Comparison of ENCODE assay signal across 1 cellular context in genomic region chr9:137607141-137607857, GRCh38.
TF ChIP-seq lines count a peak whose summit lies in the region.

No MANE protein-coding gene starts in this region.

TF ChIP-seq in HepG2, 621 proteins besides CTCF, POLR2A, EP300 and RAD21:
- TF ChIP-seq TEAD3 (CRISPR knock-in tag; optimal IDR thresholded peaks at IDR 0.05; ENCODE audit: borderline replicate concordance), result no peak
- TF ChIP-seq ZNF441 (CRISPR knock-in tag; IDR thresholded peaks at IDR 0.05; ENCODE audit: borderline replicate concordance), result no peak
- TF ChIP-seq ZNF687 (CRISPR knock-in tag; IDR thresholded peaks at IDR 0.05), result peak; percentile 41
- TF ChIP-seq ZNF335 (CRISPR knock-in tag; IDR thresholded peaks at IDR 0.05), result no peak
- TF ChIP-seq PTBP1 (IDR thresholded peaks at IDR 0.05; ENCODE audit: low read depth, low read length, poor library complexity, severe bottlenecking), result no peak
- no peak for TF ChIP-seq XRCC5 (optimal IDR thresholded peaks at IDR 0.05; ENCODE audit: low read length)
- TF ChIP-seq ZNF430 (CRISPR knock-in tag; IDR thresholded peaks at IDR 0.05), result 0 out of 2 replicates have a peak, but pooled peaks have one; percentile 35
- no peak for TF ChIP-seq TOE1 (CRISPR knock-in tag; IDR thresholded peaks at IDR 0.05)
- no peak for TF ChIP-seq MTA1 (CRISPR knock-in tag; IDR thresholded peaks at IDR 0.05; ENCODE audit: borderline replicate concordance)
- TF ChIP-seq TFAP4 (IDR thresholded peaks at IDR 0.05; ENCODE audit: borderline replicate concordance, low read depth), result peak; percentile 9; the same call in 1 of the 2 replicates
- peak; percentile 36; the same call in 1 of the 2 replicates for TF ChIP-seq ZNF501 (CRISPR knock-in tag; IDR thresholded peaks at IDR 0.05)
- TF ChIP-seq SAP130 (CRISPR knock-in tag; IDR thresholded peaks at IDR 0.05; ENCODE audit: low read depth), result peak; percentile 77
- no peak for TF ChIP-seq ZNF772 (CRISPR knock-in tag; IDR thresholded peaks at IDR 0.05)
- no peak for TF ChIP-seq NAIF1 (CRISPR knock-in tag; IDR thresholded peaks at IDR 0.05; ENCODE audit: borderline replicate concordance)
- TF ChIP-seq MAZ (IDR thresholded peaks at IDR 0.05; ENCODE audit: borderline replicate concordance, low read depth, low read length), result peak; percentile 20; the same call in 1 of the 2 replicates
- TF ChIP-seq MAZ (CRISPR knock-in tag; IDR thresholded peaks at IDR 0.05; ENCODE audit: low read depth), result no peak
- TF ChIP-seq ZNF652 (CRISPR knock-in tag; IDR thresholded peaks at IDR 0.05; ENCODE audit: borderline replicate concordance, low read depth), result peak; percentile 73
- TF ChIP-seq POLR2G (IDR thresholded peaks at IDR 0.05; ENCODE audit: low read depth, low read length), result no peak
- 0 out of 2 replicates have a peak, but pooled peaks have one; percentile 34 for TF ChIP-seq ZFX (CRISPR knock-in tag; IDR thresholded peaks at IDR 0.05; ENCODE audit: low read depth)
- 0 out of 2 replicates have a peak, but pooled peaks have one; percentile 29 for TF ChIP-seq SSRP1 (CRISPR knock-in tag; IDR thresholded peaks at IDR 0.05)
- peak; percentile 62 for TF ChIP-seq ZNF263 (CRISPR knock-in tag; IDR thresholded peaks at IDR 0.05)
- no peak for TF ChIP-seq NCOR1 (IDR thresholded peaks at IDR 0.05; ENCODE audit: borderline replicate concordance, low read length)
- no peak for TF ChIP-seq NCOA5 (CRISPR knock-in tag; IDR thresholded peaks at IDR 0.05)
- TF ChIP-seq TMF1 (CRISPR knock-in tag; IDR thresholded peaks at IDR 0.05; ENCODE audit: low read depth), result 0 out of 2 replicates have a peak, but pooled peaks have one; percentile 3
- no peak for TF ChIP-seq ZNF83 (CRISPR knock-in tag; IDR thresholded peaks at IDR 0.05; ENCODE audit: borderline replicate concordance)
- TF ChIP-seq, protein P1, sequence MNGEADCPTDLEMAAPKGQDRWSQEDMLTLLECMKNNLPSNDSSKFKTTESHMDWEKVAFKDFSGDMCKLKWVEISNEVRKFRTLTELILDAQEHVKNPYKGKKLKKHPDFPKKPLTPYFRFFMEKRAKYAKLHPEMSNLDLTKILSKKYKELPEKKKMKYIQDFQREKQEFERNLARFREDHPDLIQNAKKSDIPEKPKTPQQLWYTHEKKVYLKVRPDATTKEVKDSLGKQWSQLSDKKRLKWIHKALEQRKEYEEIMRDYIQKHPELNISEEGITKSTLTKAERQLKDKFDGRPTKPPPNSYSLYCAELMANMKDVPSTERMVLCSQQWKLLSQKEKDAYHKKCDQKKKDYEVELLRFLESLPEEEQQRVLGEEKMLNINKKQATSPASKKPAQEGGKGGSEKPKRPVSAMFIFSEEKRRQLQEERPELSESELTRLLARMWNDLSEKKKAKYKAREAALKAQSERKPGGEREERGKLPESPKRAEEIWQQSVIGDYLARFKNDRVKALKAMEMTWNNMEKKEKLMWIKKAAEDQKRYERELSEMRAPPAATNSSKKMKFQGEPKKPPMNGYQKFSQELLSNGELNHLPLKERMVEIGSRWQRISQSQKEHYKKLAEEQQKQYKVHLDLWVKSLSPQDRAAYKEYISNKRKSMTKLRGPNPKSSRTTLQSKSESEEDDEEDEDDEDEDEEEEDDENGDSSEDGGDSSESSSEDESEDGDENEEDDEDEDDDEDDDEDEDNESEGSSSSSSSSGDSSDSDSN (CRISPR knock-in tag; IDR thresholded peaks at IDR 0.05), result peak; percentile 58
- TF ChIP-seq NFIB (CRISPR knock-in tag; IDR thresholded peaks at IDR 0.05; ENCODE audit: borderline replicate concordance), result 0 out of 2 replicates have a peak, but pooled peaks have one; percentile 40
- TF ChIP-seq ZNF138 (CRISPR knock-in tag; IDR thresholded peaks at IDR 0.05; ENCODE audit: low read depth), result 0 out of 2 replicates have a peak, but pooled peaks have one; percentile 26
- TF ChIP-seq EED (CRISPR knock-in tag; IDR thresholded peaks at IDR 0.05), result no peak
